20 cellular contexts compared by ENCODE assay signal in genomic region chr5:157710887-157711286, GRCh38. TPM values are rescaled to one million over a fixed set of nuclear protein-coding genes. Genes with fewer than 3 reads are reported as not detected.
DNase-seq lines count a peak whose midpoint lies in the region; ATAC-seq, FAIRE-seq and TF ChIP-seq lines count a peak whose summit lies in the region.
"Had no signal": no experiment of that assay in that cellular context is flagged by ENCODE, and none has a peak within 500 bp of the region (broad histone marks: within the 10 kb centered on the region; RNA-seq: fewer than 3 reads in every experiment).

No MANE protein-coding gene starts in this region.

- no peak for TF ChIP-seq EP300 in A549 (IDR thresholded peaks at IDR 0.05)

- in situ Hi-C loops in GM23248 (cut with MboI), result loop anchor here (25.0 kb wide), 1 partner anchor 224 kb away; no protein-coding TSS in a partner anchor

- no peaks in the 10 kb centered on the region for H3K9me2 ChIP-seq in GM23248 (ENCODE audit: insufficient read depth)

- H3K4me3 ChIP-seq in A549 (no peak overlapping the region), GM23248 (peak overlapping the region; percentile 48), smooth muscle cell (no peak overlapping the region), heart left ventricle (no peak overlapping the region)
- H3K4me3 ChIP-seq: BLaER1 treated with 17β-estradiol and CSF1 and Interleukin-3, amounts not matched to agents 10 nM and 100 nM; sigmoid colon had no signal

- H3K9ac ChIP-seq in GM23248, result peak overlapping the region; percentile 38
- H3K9ac ChIP-seq in smooth muscle cell (ENCODE audit: low read depth), result no peak overlapping the region
- H3K9ac ChIP-seq: BLaER1 treated with 17β-estradiol and CSF1 and Interleukin-3, amounts not matched to agents 10 nM and 100 nM had no signal

- H4K20me1 ChIP-seq in GM23248 (ENCODE audit: insufficient read depth) (no peaks in the 10 kb centered on the region), smooth muscle cell (ENCODE audit: low read depth) (no peaks in the 10 kb centered on the region)
- H4K20me1 ChIP-seq: BLaER1 treated with 17β-estradiol and CSF1 and Interleukin-3, amounts not matched to agents 10 nM and 100 nM had no signal

- TF ChIP-seq POLR2A in A549 (IDR thresholded peaks at IDR 0.05; ENCODE audit: low read length) (no peak), heart left ventricle (IDR thresholded peaks at IDR 0.05) (no peak)

- no peaks in the 10 kb centered on the region for H3K79me2 ChIP-seq in GM23248 (ENCODE audit: insufficient read depth)
- H3K79me2 ChIP-seq in smooth muscle cell (ENCODE audit: low read depth), result no peaks in the 10 kb centered on the region

- H3K4me1 ChIP-seq in A549 (peaks cover 5% of the 10 kb centered on the region; the same call in 2 of the 3 replicates), GM23248 (ENCODE audit: insufficient read depth) (peaks cover 38% of the 10 kb centered on the region), smooth muscle cell (ENCODE audit: low read depth) (no peaks in the 10 kb centered on the region), heart left ventricle (no peaks in the 10 kb centered on the region)
- H3K4me1 ChIP-seq: BLaER1 treated with 17β-estradiol and CSF1 and Interleukin-3, amounts not matched to agents 10 nM and 100 nM had no signal

- H3K27me3 ChIP-seq in GM23248 (replicated peaks; ENCODE audit: insufficient read depth), result no peaks in the 10 kb centered on the region
- H3K27me3 ChIP-seq in smooth muscle cell (ENCODE audit: low read depth), result no peaks in the 10 kb centered on the region
- H3K27me3 ChIP-seq in heart left ventricle, result no peaks in the 10 kb centered on the region
- H3K27me3 ChIP-seq: BLaER1 treated with 17β-estradiol and CSF1 and Interleukin-3, amounts not matched to agents 10 nM and 100 nM; sigmoid colon had no signal

- H3K9me3 ChIP-seq in A549 (no peaks in the 10 kb centered on the region), GM23248 (ENCODE audit: low read depth) (no peaks in the 10 kb centered on the region), smooth muscle cell (replicated peaks; ENCODE audit: low read depth) (no peaks in the 10 kb centered on the region), heart left ventricle (no peaks in the 10 kb centered on the region)
- H3K9me3 ChIP-seq: BLaER1 treated with 17β-estradiol and CSF1 and Interleukin-3, amounts not matched to agents 10 nM and 100 nM; sigmoid colon had no signal

- 31% methylated on average over 2 of the region's 2 CpGs for WGBS in A549 (ENCODE audit: missing lambda C conversion rate)
- 0 to 2% methylated on average over 2 of the region's 2 CpGs for WGBS in GM23248 (ENCODE audit: low coverage in 1 of 2, low lambda C conversion rate in 2 of 2, missing lambda C conversion rate in 2 of 2), 2 experiments
- WGBS in smooth muscle cell (ENCODE audit: low lambda C conversion rate), result 49% methylated on average over 2 of the region's 2 CpGs
- WGBS in heart left ventricle, 4 donors, result 31 to 40% (median 37%) methylated on average over 2 of the region's 2 CpGs

- no peak for TF ChIP-seq CTCF in A549 (IDR thresholded peaks at IDR 0.05)
- TF ChIP-seq CTCF in smooth muscle cell (IDR thresholded peaks at IDR 0.05; ENCODE audit: borderline replicate concordance, insufficient read depth, poor library complexity, severe bottlenecking), result no peak
- TF ChIP-seq CTCF in heart left ventricle (IDR thresholded peaks at IDR 0.05), result no peak

- POLR2A ChIA-PET in A549 (lab: Yijun Ruan, JAX), result interaction anchor here (0.8 kb wide), 1 partner anchor 21 kb away, joined by 3 read pairs; no protein-coding TSS in a partner anchor

- H3F3A ChIP-seq in GM23248 (ENCODE audit: insufficient read depth), result peaks cover 21% of the 10 kb centered on the region
- H3F3A ChIP-seq in smooth muscle cell (ENCODE audit: low read depth), result no peaks in the 10 kb centered on the region

- H3K27ac ChIP-seq in A549 (no peak overlapping the region), GM23248 (peak overlapping the region; percentile 77), smooth muscle cell (ENCODE audit: low read depth) (no peak overlapping the region), heart left ventricle (no peak overlapping the region)
- H3K27ac ChIP-seq: BLaER1 treated with 17β-estradiol and CSF1 and Interleukin-3, amounts not matched to agents 10 nM and 100 nM had no signal

- CTCF ChIA-PET in A549 (lab: Yijun Ruan, JAX), result interaction anchor here (1.0 kb wide), 1 partner anchor 96 kb away, joined by 3 read pairs; no protein-coding TSS in a partner anchor

- peak; percentile 61 for FAIRE-seq in A549 (lab: Jason Lieb, UNC)
- FAIRE-seq: G401.6 had no signal

- TF ChIP-seq RAD21 in A549 (conservative IDR thresholded peaks at IDR 0.05 in 1 of 2, IDR thresholded peaks at IDR 0.05 in 1 of 2), result no peak

- DNase-seq in A549 (ENCODE audit: low read depth in 1 of 2, low spot score in 1 of 2) (no peak), GM23248 (peak; percentile 90), fibroblast of the conjunctiva (ENCODE audit: low read depth) (peak; percentile 10), smooth muscle cell (lab: John Stamatoyannopoulos, UW; ENCODE audit: unreplicated experiment) (no peak), heart left ventricle (no peak), NCI-H187 (lab: John Stamatoyannopoulos, UW) (no peak), NCI-H2171 treated with DMSO at 0.1 percent for 48 hours (lab: John Stamatoyannopoulos, UW) (no peak)
- DNase-seq: activated CD4-positive, CD25-positive, alpha-beta regulatory T cell; activated T-cell treated with anti-CD3 and anti-CD28 coated beads, Interleukin-2, amount 50 U/mL, for 48 hours; central memory CD4-positive, alpha-beta T cell; islet precursor cell; naive B cell; NCI-H1092 treated with DMSO at 0.1 percent for 48 hours; NCI-H524; sigmoid colon had no signal

- H3K4me2 ChIP-seq in A549 (0 out of 3 replicates have a peak overlapping the region, but pooled peaks have one; percentile 13), GM23248 (ENCODE audit: unreplicated experiment) (peak overlapping the region; percentile 78), smooth muscle cell (no peak overlapping the region)
- H3K4me2 ChIP-seq: BLaER1 treated with 17β-estradiol and CSF1 and Interleukin-3, amounts not matched to agents 10 nM and 100 nM had no signal

- intact Hi-C loops in heart left ventricle (cut with DNase I), result loop anchor here in 6 of 10 donors (10.0 kb wide), 5 partner anchors 46 to 386 kb away; partner anchors contain the start of gene ADAM19 (in 2 of the 6)

- ATAC-seq in A549, result peak; percentile 36 to 56; a peak in 4 of 6 replicates
- peak; percentile 78 for ATAC-seq in SK-N-SH treated with all-trans-retinoic acid at 6 μM for 48 hours
- no peak for ATAC-seq in heart left ventricle

- H2AFZ ChIP-seq in GM23248 (peak overlapping the region; percentile 26; the same call in 1 of the 2 replicates), smooth muscle cell (ENCODE audit: low read depth) (no peak overlapping the region)

- H3K36me3 ChIP-seq in GM23248 (ENCODE audit: low read depth), result no peaks in the 10 kb centered on the region
- H3K36me3 ChIP-seq in smooth muscle cell (ENCODE audit: low read depth), result no peaks in the 10 kb centered on the region
- H3K36me3 ChIP-seq in heart left ventricle, result no peaks in the 10 kb centered on the region
- H3K36me3 ChIP-seq: BLaER1 treated with 17β-estradiol and CSF1 and Interleukin-3, amounts not matched to agents 10 nM and 100 nM; sigmoid colon had no signal

RNA-seq across cellular contexts. Expression of gene THG1L, which starts 20.3 kb away (rescaled TPM):
- polyA plus RNA-seq in A549 (2011; rRNA removed) (31.9 and 45.6 TPM in 2 replicates), A549 (2017; fragmentation: RNase III; extraction: RNeasy Plus Mini Kit Qiagen cat#74134 plus additional on column Dnase treatment) (36.9 to 43.7 TPM (median 39.3 TPM) in 3 replicates), GM23248 (2016; fragmentation: Nextera tagmentation; extraction: Ambion mirVana) (6.9 and 8.9 TPM in 2 replicates), smooth muscle cell (3.9 and 4.4 TPM in 2 replicates), heart left ventricle (1 to 10 TPM; 5.4 to 7.5 TPM)
- polyA plus RNA-seq in A549 (2012; cell fraction: cytosol; rRNA removed), result 29.2 and 36.1 TPM in 2 replicates
- polyA plus RNA-seq in A549 (2012; cell fraction: nucleus; rRNA removed), result 19.9 and 20.2 TPM in 2 replicates
- 42.7 and 60.4 TPM in 2 replicates for polyA minus RNA-seq in A549 (2011; rRNA and poly(A)+ RNA removed)
- 10.3 and 12.3 TPM in 2 replicates for total RNA-seq in GM23248 (2014; rRNA removed; shearing (Covaris generic))
- total RNA-seq in smooth muscle cell (6.5 and 12.9 TPM in 2 replicates), heart left ventricle (1 to 10 TPM; 3.7 to 8.5 (median 5.0) TPM)

RNA-seq across cellular contexts. Expression of gene LSM11, which starts 32.6 kb away (rescaled TPM):
- polyA plus RNA-seq in A549 (2011; rRNA removed) (3.7 and 4.1 TPM in 2 replicates), A549 (2017; fragmentation: RNase III; extraction: RNeasy Plus Mini Kit Qiagen cat#74134 plus additional on column Dnase treatment) (2.7 to 2.9 TPM (median 2.8 TPM) in 3 replicates), GM23248 (2016; fragmentation: Nextera tagmentation; extraction: Ambion mirVana) (0.52 and 0.79 TPM in 2 replicates), smooth muscle cell (2.2 and 2.6 TPM in 2 replicates), heart left ventricle (1 to 10 TPM in 1 of 2 donors, under 1 TPM in 1; 0.42 to 2.9 TPM)
- 0.89 and 1.1 TPM in 2 replicates for polyA plus RNA-seq in A549 (2012; cell fraction: cytosol; rRNA removed)
- 1.1 and 1.4 TPM in 2 replicates for polyA plus RNA-seq in A549 (2012; cell fraction: nucleus; rRNA removed)
- 2.3 and 2.7 TPM in 2 replicates for polyA minus RNA-seq in A549 (2011; rRNA and poly(A)+ RNA removed)
- total RNA-seq in GM23248 (2014; rRNA removed; shearing (Covaris generic)), result 2.1 and 4.0 TPM in 2 replicates
- total RNA-seq in smooth muscle cell (6.4 and 7.5 TPM in 2 replicates), heart left ventricle (1 to 10 TPM in 8 of 9 donors, under 1 TPM in 1; 0.97 to 3.1 (median 1.9) TPM)

RNA-seq across cellular contexts. Expression of gene C5orf52, which starts 39.6 kb away (rescaled TPM):
- polyA plus RNA-seq in A549 (2011; rRNA removed) (not detected in 2 replicates), A549 (2017; fragmentation: RNase III; extraction: RNeasy Plus Mini Kit Qiagen cat#74134 plus additional on column Dnase treatment) (not detected in 3 replicates), GM23248 (2016; fragmentation: Nextera tagmentation; extraction: Ambion mirVana) (not detected in 2 replicates), smooth muscle cell (not detected in 2 replicates), heart left ventricle (not detected)
- not detected in 2 replicates for polyA plus RNA-seq in A549 (2012; cell fraction: cytosol; rRNA removed)
- not detected in 2 replicates for polyA plus RNA-seq in A549 (2012; cell fraction: nucleus; rRNA removed)
- not detected in 2 replicates for polyA minus RNA-seq in A549 (2011; rRNA and poly(A)+ RNA removed)
- total RNA-seq in GM23248 (2014; rRNA removed; shearing (Covaris generic)), result not detected in 2 replicates
- total RNA-seq in smooth muscle cell (not detected in 2 replicates), heart left ventricle (not detected)
- total RNA-seq: sigmoid colon, urinary bladder had no signal
- polyA plus RNA-seq: esophagus, urinary bladder had no signal

RNA-seq across cellular contexts. Expression of gene SOX30, which starts 58.6 kb away (rescaled TPM):
- 0.07 and 0.10 TPM in 2 replicates for polyA plus RNA-seq in A549 (2011; rRNA removed)
- not detected in 2 replicates for polyA plus RNA-seq in A549 (2012; cell fraction: cytosol; rRNA removed)
- polyA plus RNA-seq in A549 (2012; cell fraction: nucleus; rRNA removed), result not detected in 2 replicates
- 0.08 TPM in 2 of 3 replicates, not detected in the other for polyA plus RNA-seq in A549 (2017; fragmentation: RNase III; extraction: RNeasy Plus Mini Kit Qiagen cat#74134 plus additional on column Dnase treatment)
- not detected in 2 replicates for polyA minus RNA-seq in A549 (2011; rRNA and poly(A)+ RNA removed)
- total RNA-seq in GM23248 (2014; rRNA removed; shearing (Covaris generic)), result not detected in 2 replicates
- 0.08 TPM in 2 replicates for polyA plus RNA-seq in GM23248 (2016; fragmentation: Nextera tagmentation; extraction: Ambion mirVana)
- 1.5 TPM in 1 of 2 replicates, not detected in the other for total RNA-seq in smooth muscle cell
- polyA plus RNA-seq in smooth muscle cell, result 0.38 TPM in 1 of 2 replicates, not detected in the other
- under 1 TPM in 4 of 9 donors, not detected in 5; 0.11 to 0.48 (median 0.19) TPM for total RNA-seq in heart left ventricle
- polyA plus RNA-seq in heart left ventricle, result under 1 TPM; 0.08 to 0.11 TPM
- total RNA-seq: urinary bladder had no signal

Comparison
In these comparisons a context has a peak if more than half of its experiments do, and no peak if none do; other contexts are left out.
1. ATAC-seq: peak in A549 (2 of 2) and SK-N-SH treated with all-trans-retinoic acid at 6 μM for 48 hours (single experiment); none in heart left ventricle (0 of 4).
2. DNase-seq: peak in GM23248 (single experiment) and fibroblast of the conjunctiva (single experiment); none in A549 (0 of 2), smooth muscle cell (single experiment), heart left ventricle (0 of 5), NCI-H187 (0 of 2) and NCI-H2171 treated with DMSO at 0.1 percent for 48 hours (single experiment).